1 cellular context compared by ENCODE assay signal in genomic region chr12:47775100-47775911, GRCh38.
TF ChIP-seq lines count a peak whose summit lies in the region.

No MANE protein-coding gene starts in this region.

TF ChIP-seq in K562, 482 proteins besides CTCF, POLR2A, EP300 and RAD21 (continued from another document and continues in another):
- TF ChIP-seq ZFP91 (CRISPR knock-in tag; IDR thresholded peaks at IDR 0.05) (no peak), YY1 (IDR thresholded peaks at IDR 0.05; ENCODE audit: borderline replicate concordance in 1 of 3, control insufficient read depth in 1 of 3, extremely low read depth in 1 of 3, insufficient read depth in 3 of 3, insufficient read length in 1 of 3, insufficient replicate concordance in 2 of 3, low read depth in 1 of 3, low read length in 2 of 3) (no peak), NCOA6 (IDR thresholded peaks at IDR 0.05) (no peak), CBX2 (IDR thresholded peaks at IDR 0.05; ENCODE audit: insufficient read depth, low read length, poor library complexity, severe bottlenecking) (no peak), JUNB (CRISPR knock-in tag; conservative IDR thresholded peaks at IDR 0.05) (0 out of 2 replicates have a peak, but pooled peaks have one; percentile 18), CREB1 (IDR thresholded peaks at IDR 0.05) (peak; percentile 13; the same call in 1 of the 2 replicates), CREB1 (CRISPR knock-in tag; IDR thresholded peaks at IDR 0.05) (no peak), HBP1 (CRISPR knock-in tag; IDR thresholded peaks at IDR 0.05) (no peak; the same call in 1 of the 2 replicates), ARID3B (CRISPR knock-in tag; IDR thresholded peaks at IDR 0.05; ENCODE audit: borderline replicate concordance) (no peak), NCOA1 (IDR thresholded peaks at IDR 0.05; ENCODE audit: low read depth) (no peak; the same call in 1 of the 2 replicates), HCFC1 (IDR thresholded peaks at IDR 0.05; ENCODE audit: low read depth, low read length) (no peak), TGIF2 (CRISPR knock-in tag; IDR thresholded peaks at IDR 0.05) (no peak), NKRF (IDR thresholded peaks at IDR 0.05; ENCODE audit: borderline replicate concordance) (peak; percentile 56; the same call in 1 of the 2 replicates), FOXA1 (IDR thresholded peaks at IDR 0.05; ENCODE audit: borderline replicate concordance) (no peak), ZBTB34 (CRISPR knock-in tag; IDR thresholded peaks at IDR 0.05) (no peak), FOXO4 (CRISPR knock-in tag; IDR thresholded peaks at IDR 0.05) (no peak), TFAP4 (CRISPR knock-in tag; IDR thresholded peaks at IDR 0.05; ENCODE audit: borderline replicate concordance) (peak; percentile 90), BRF2 (IDR thresholded peaks at IDR 0.05; ENCODE audit: borderline replicate concordance, insufficient read depth, insufficient read length) (no peak), POLR2G (IDR thresholded peaks at IDR 0.05; ENCODE audit: low read depth, low read length) (peak; percentile 43; the same call in 1 of the 2 replicates), ZNF431 (CRISPR knock-in tag; IDR thresholded peaks at IDR 0.05) (no peak; the same call in 1 of the 2 replicates), HDAC3 (IDR thresholded peaks at IDR 0.05; ENCODE audit: borderline replicate concordance, partially characterized antibody) (no peak), NFIX (CRISPR knock-in tag; IDR thresholded peaks at IDR 0.05; ENCODE audit: low read depth) (no peak), CHD1 (IDR thresholded peaks at IDR 0.05; ENCODE audit: low read length) (no peak), ZNF449 (CRISPR knock-in tag; IDR thresholded peaks at IDR 0.05) (no peak), NR2F6 (CRISPR knock-in tag; IDR thresholded peaks at IDR 0.05) (no peak), WHSC1 (IDR thresholded peaks at IDR 0.05; ENCODE audit: low read length) (no peak), REST (CRISPR knock-in tag; IDR thresholded peaks at IDR 0.05; ENCODE audit: low read depth) (no peak), POLR2AphosphoS2 (IDR thresholded peaks at IDR 0.05; ENCODE audit: low read length) (no peak), CBFA2T2 (conservative IDR thresholded peaks at IDR 0.05) (peak; percentile 28; the same call in 1 of the 2 replicates), E2F5 (CRISPR knock-in tag; IDR thresholded peaks at IDR 0.05) (no peak), PRPF4 (IDR thresholded peaks at IDR 0.05; ENCODE audit: insufficient read depth, low read depth, low read length, poor library complexity, severe bottlenecking) (no peak), CBX3 (IDR thresholded peaks at IDR 0.05; ENCODE audit: borderline replicate concordance in 1 of 2, low read length in 2 of 2) (0 out of 3 replicates have a peak, but pooled peaks of 1 of the 2 experiments have one; percentile 14), CTBP1 (IDR thresholded peaks at IDR 0.05; ENCODE audit: borderline replicate concordance) (no peak; the same call in none of the 2 replicates), FOXP1 (CRISPR knock-in tag; IDR thresholded peaks at IDR 0.05) (no peak; the same call in 1 of the 2 replicates), TRIM24 (IDR thresholded peaks at IDR 0.05) (peak; percentile 57 to 62), NCOA4 (IDR thresholded peaks at IDR 0.05; ENCODE audit: partially characterized antibody) (no peak), ILK (tag; IDR thresholded peaks at IDR 0.05; ENCODE audit: borderline replicate concordance, low read depth) (no peak), ZNF24 (IDR thresholded peaks at IDR 0.05) (no peak), SMARCB1 (IDR thresholded peaks at IDR 0.05; ENCODE audit: insufficient read length, low read depth) (no peak), ZKSCAN8 (CRISPR knock-in tag; IDR thresholded peaks at IDR 0.05) (no peak), USF2 (CRISPR knock-in tag; IDR thresholded peaks at IDR 0.05) (no peak), TCFL5 (CRISPR knock-in tag; conservative IDR thresholded peaks at IDR 0.05) (no peak), KAT7 (CRISPR knock-in tag; IDR thresholded peaks at IDR 0.05; ENCODE audit: borderline replicate concordance) (no peak), ZNF764 (CRISPR knock-in tag; IDR thresholded peaks at IDR 0.05; ENCODE audit: low read depth) (0 out of 2 replicates have a peak, but pooled peaks have one; percentile 7)
